ENCODE assay signal across 32 cellular contexts in the genomic region with DNA sequence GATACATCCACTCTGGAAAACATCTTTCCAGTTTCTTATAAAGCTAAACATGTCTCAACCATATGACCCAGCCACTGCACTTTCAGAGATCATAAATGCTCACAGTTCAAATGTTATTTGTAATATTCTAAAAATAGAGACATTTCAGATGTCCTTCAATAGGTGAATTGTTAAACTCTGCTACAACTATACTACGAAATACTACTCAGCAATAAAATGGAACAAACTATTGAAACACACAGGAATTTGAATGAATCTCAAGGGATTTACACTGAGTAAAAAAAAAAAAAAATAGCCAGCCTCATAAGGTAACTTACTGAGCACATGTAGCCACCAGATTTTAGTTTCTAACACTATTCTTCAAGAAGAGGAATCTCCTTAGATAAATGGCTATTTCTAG.
"Had no signal": no experiment of that assay in that cellular context is flagged by ENCODE, and none has a peak within 500 bp of the region (broad histone marks: within the 10 kb centered on the region; RNA-seq: fewer than 3 reads in every experiment).

No MANE protein-coding gene starts in this region.

- H3K27me3 ChIP-seq: ascending aorta, brain microvascular endothelial cell, esophagus muscularis mucosa had no signal

- H3K27me3 Mint-ChIP-seq: activated B cell treated with CpG ODN at 0.5 μM for 24 hours; activated CD8-positive, alpha-beta T cell treated with anti-CD3 and anti-CD28 coated beads for 36 hours; activated naive CD4-positive, alpha-beta T cell treated with anti-CD3 and anti-CD28 coated beads, Interleukin-2, amount 50 U/mL, for 24 hours; activated naive CD8-positive, alpha-beta T cell treated with anti-CD3 and anti-CD28 coated beads for 36 hours; activated naive CD8-positive, alpha-beta T cell treated with anti-CD3 and anti-CD28 coated beads, Interleukin-2, amount 50 U/mL, for 24 hours; activated T-helper 17 cell treated with anti-CD3 and anti-CD28 coated beads, Interleukin-2, amount 50 U/mL, for 72 hours; central memory CD8-positive, alpha-beta T cell; effector memory CD8-positive, alpha-beta T cell; T-helper 17 cell had no signal

- H3K36me3 Mint-ChIP-seq: activated naive CD4-positive, alpha-beta T cell treated with anti-CD3 and anti-CD28 coated beads, Interleukin-2, amount 50 U/mL, for 24 hours; activated naive CD8-positive, alpha-beta T cell treated with anti-CD3 and anti-CD28 coated beads for 36 hours had no signal

- H3K27ac Mint-ChIP-seq: activated B cell treated with CpG ODN at 0.5 μM for 24 hours; activated CD8-positive, alpha-beta T cell treated with anti-CD3 and anti-CD28 coated beads for 36 hours; activated naive CD4-positive, alpha-beta T cell treated with anti-CD3 and anti-CD28 coated beads for 36 hours; activated naive CD4-positive, alpha-beta T cell treated with anti-CD3 and anti-CD28 coated beads, Interleukin-2, amount 50 U/mL, for 24 hours; activated naive CD8-positive, alpha-beta T cell treated with anti-CD3 and anti-CD28 coated beads for 36 hours; activated naive CD8-positive, alpha-beta T cell treated with anti-CD3 and anti-CD28 coated beads, Interleukin-2, amount 50 U/mL, for 24 hours; activated T-helper 17 cell treated with anti-CD3 and anti-CD28 coated beads, Interleukin-2, amount 50 U/mL, for 72 hours; effector memory CD8-positive, alpha-beta T cell; T-helper 17 cell; T-helper 2 cell treated with Interferon-gamma antibody and Interleukin-4, amounts not matched to agents 5 μg/mL and 100 μg/mL, for 36 hours had no signal

- H3K4me1 ChIP-seq: esophagus muscularis mucosa had no signal

- H3K4me1 Mint-ChIP-seq: activated B cell treated with CpG ODN at 0.5 μM for 24 hours; activated naive CD4-positive, alpha-beta T cell treated with anti-CD3 and anti-CD28 coated beads, Interleukin-2, amount 50 U/mL, for 24 hours; activated naive CD8-positive, alpha-beta T cell treated with anti-CD3 and anti-CD28 coated beads for 36 hours; activated naive CD8-positive, alpha-beta T cell treated with anti-CD3 and anti-CD28 coated beads, Interleukin-2, amount 50 U/mL, for 24 hours; activated T-helper 17 cell treated with anti-CD3 and anti-CD28 coated beads, Interleukin-2, amount 50 U/mL, for 72 hours; central memory CD8-positive, alpha-beta T cell; T-helper 17 cell had no signal

- H3K4me3 ChIP-seq: ascending aorta, esophagus muscularis mucosa had no signal

- ATAC-seq: activated CD4-positive, CD25-positive, alpha-beta regulatory T cell treated with anti-CD3 and anti-CD28 coated beads, Interleukin-2, amount 50 U/mL, for 24 hours; activated CD8-positive, alpha-beta T cell treated with anti-CD3 and anti-CD28 coated beads for 36 hours; activated naive CD8-positive, alpha-beta T cell treated with anti-CD3 and anti-CD28 coated beads, Interleukin-2, amount 50 U/mL, for 24 hours; activated T-cell treated with anti-CD3 and anti-CD28 coated beads, Interleukin-2, amount 50 U/mL, for 4 hours; activated T-helper 17 cell treated with anti-CD3 and anti-CD28 coated beads, Interleukin-2, amount 50 U/mL, for 72 hours; effector memory CD8-positive, alpha-beta T cell; T-helper 17 cell had no signal

- H3K9me3 ChIP-seq: ascending aorta, esophagus muscularis mucosa had no signal

- H3K4me3 Mint-ChIP-seq: activated B cell treated with CpG ODN at 0.5 μM for 24 hours; activated CD8-positive, alpha-beta T cell treated with anti-CD3 and anti-CD28 coated beads for 36 hours; activated naive CD4-positive, alpha-beta T cell treated with anti-CD3 and anti-CD28 coated beads for 36 hours; activated naive CD4-positive, alpha-beta T cell treated with anti-CD3 and anti-CD28 coated beads, Interleukin-2, amount 50 U/mL, for 24 hours; activated naive CD8-positive, alpha-beta T cell treated with anti-CD3 and anti-CD28 coated beads for 36 hours; activated naive CD8-positive, alpha-beta T cell treated with anti-CD3 and anti-CD28 coated beads, Interleukin-2, amount 50 U/mL, for 24 hours; activated T-cell treated with anti-CD3 and anti-CD28 coated beads, Interleukin-2, amount 50 U/mL, for 4 hours; activated T-helper 17 cell treated with anti-CD3 and anti-CD28 coated beads, Interleukin-2, amount 50 U/mL, for 72 hours; central memory CD8-positive, alpha-beta T cell; effector memory CD8-positive, alpha-beta T cell; T-helper 17 cell; T-helper 2 cell treated with Interferon-gamma antibody and Interleukin-4, amounts not matched to agents 5 μg/mL and 100 μg/mL, for 36 hours had no signal

- H3K36me3 ChIP-seq: ascending aorta, brain microvascular endothelial cell, esophagus muscularis mucosa, WERI-Rb-1 had no signal

- H3K9me3 Mint-ChIP-seq: activated naive CD4-positive, alpha-beta T cell treated with anti-CD3 and anti-CD28 coated beads for 36 hours; activated naive CD8-positive, alpha-beta T cell treated with anti-CD3 and anti-CD28 coated beads for 36 hours; activated naive CD8-positive, alpha-beta T cell treated with anti-CD3 and anti-CD28 coated beads, Interleukin-2, amount 50 U/mL, for 24 hours had no signal

- DNase-seq: activated B cell treated with CpG ODN at 0.5 μM for 24 hours; activated CD4-positive, alpha-beta T cell treated with anti-CD3 and anti-CD28 coated beads for 48 hours; activated CD4-positive, alpha-beta T cell treated with anti-CD3 and anti-CD28 coated beads, Interleukin-2, amount 50 U/mL, for 1 hour; activated CD4-positive, alpha-beta T cell treated with anti-CD3 and anti-CD28 coated beads, Interleukin-2, amount 50 U/mL, for 48 hours; activated CD8-positive, alpha-beta memory T cell treated with anti-CD3 and anti-CD28 coated beads for 24 hours; activated CD8-positive, alpha-beta T cell treated with anti-CD3 and anti-CD28 coated beads for 36 hours; activated effector memory CD4-positive, alpha-beta T cell treated with Interleukin-2 at 50 U/mL for 16 hours; activated gamma-delta T cell treated with Interleukin-2 at 50 U/mL for 16 hours; activated naive CD4-positive, alpha-beta T cell treated with anti-CD3 and anti-CD28 coated beads for 36 hours; activated naive CD8-positive, alpha-beta T cell treated with anti-CD3 and anti-CD28 coated beads for 36 hours; activated naive CD8-positive, alpha-beta T cell treated with anti-CD3 and anti-CD28 coated beads, Interleukin-2, amount 50 U/mL, for 24 hours; activated T-cell treated with anti-CD3 and anti-CD28 coated beads, Interleukin-2, amount 50 U/mL, for 4 hours; brain microvascular endothelial cell; cortex of kidney; dermis blood vessel endothelial cell; effector CD4-positive, alpha-beta T cell; effector memory CD8-positive, alpha-beta T cell; erythroblast; foreskin fibroblast; head of caudate nucleus; hippocampal formation; T-helper 1 cell; T-helper 17 cell; T1000; WERI-Rb-1 had no signal
